35 cellular contexts compared by ENCODE assay signal in the genomic region with DNA sequence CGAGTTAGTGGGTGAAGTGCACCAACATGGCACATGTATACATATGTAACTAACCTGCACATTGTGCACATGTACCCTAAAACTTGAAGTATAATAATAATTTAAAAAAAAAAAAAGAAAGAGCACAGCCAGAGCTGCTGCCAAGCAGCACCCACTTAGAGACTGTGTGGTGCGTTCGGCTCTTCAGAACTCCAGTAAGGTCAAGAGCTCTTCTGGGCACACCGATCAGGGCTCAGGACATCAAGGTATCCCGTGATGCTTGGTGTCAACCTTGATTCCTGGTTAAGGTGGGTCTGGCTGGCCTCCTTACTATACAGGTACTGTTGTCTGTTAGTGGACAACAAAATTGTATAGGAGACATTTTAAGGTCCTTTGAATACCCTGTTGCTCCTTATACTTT.
"Had no signal": no experiment of that assay in that cellular context is flagged by ENCODE, and none has a peak within 500 bp of the region (broad histone marks: within the 10 kb centered on the region; RNA-seq: fewer than 3 reads in every experiment).

No MANE protein-coding gene starts in this region.

- H3K4me3 ChIP-seq: MG63 had no signal

- H3K27me3 ChIP-seq: MG63 had no signal

- DNase-seq: Karpas-422, Kasumi-1, MG63, MM.1S, MV-4-11, NCI-H1048, NCI-H1092, NCI-H1092 treated with DMSO at 0.1 percent for 48 hours, NCI-H1105, NCI-H1105 treated with DMSO at 0.1 percent for 48 hours, NCI-H1417, NCI-H1417 treated with DMSO at 0.1 percent for 48 hours, NCI-H1436, NCI-H1436 treated with DMSO at 0.1 percent for 48 hours, NCI-H146, NCI-H1694, NCI-H1694 treated with DMSO at 0.1 percent for 48 hours, NCI-H187, NCI-H187 treated with DMSO at 0.1 percent for 48 hours, NCI-H1930, NCI-H2029, NCI-H2029 treated with DMSO at 0.1 percent for 48 hours, NCI-H2081, NCI-H2081 treated with DMSO at 0.1 percent for 48 hours, NCI-H2107, NCI-H2171, NCI-H2171 treated with DMSO at 0.1 percent for 48 hours, NCI-H2227 treated with DMSO at 0.1 percent for 48 hours, NCI-H226, NCI-H345, NCI-H446, NCI-H446 treated with DMSO at 0.1 percent for 48 hours, NCI-H510A, NCI-H510A treated with DMSO at 0.1 percent for 48 hours, NCI-H524 had no signal

- H3K36me3 ChIP-seq: MG63 had no signal
